Comparison of ENCODE assay signal across 12 cellular contexts in the genomic region with DNA sequence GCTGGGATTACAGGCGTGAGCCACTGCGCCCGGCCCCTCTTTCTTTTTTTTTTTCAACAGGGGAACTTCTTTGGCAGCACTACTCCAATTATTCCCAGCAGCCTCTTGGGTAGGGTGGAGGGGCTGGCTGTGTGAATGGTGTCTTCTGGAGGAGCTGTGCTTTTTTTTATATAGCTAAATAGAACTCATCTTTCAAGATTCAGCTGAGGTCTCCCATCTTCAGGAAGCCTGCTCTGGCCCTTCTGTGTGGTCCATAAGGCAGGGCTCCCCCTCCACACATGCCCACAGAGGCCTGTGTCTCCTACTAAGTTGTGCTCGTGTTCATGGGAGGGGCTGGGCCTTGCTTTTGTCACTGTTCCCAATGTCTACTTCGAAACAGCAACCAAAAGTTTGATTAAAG.
DNase-seq lines count a peak whose midpoint lies in the region; ATAC-seq and TF ChIP-seq lines count a peak whose summit lies in the region.
"Had no signal": no experiment of that assay in that cellular context is flagged by ENCODE, and none has a peak within 500 bp of the region (broad histone marks: within the 10 kb centered on the region; RNA-seq: fewer than 3 reads in every experiment).

No MANE protein-coding gene starts in this region.

- no peak for TF ChIP-seq CTCF in AG10803 (conservative IDR thresholded peaks at IDR 0.05; ENCODE audit: low read length)
- no peak for TF ChIP-seq CTCF in left lung (IDR thresholded peaks at IDR 0.05)
- TF ChIP-seq CTCF in CD14-positive monocyte (IDR thresholded peaks at IDR 0.05) = no peak

- H3K4me3 Mint-ChIP-seq in CD14-positive monocyte = no peak overlapping the region
- H3K4me3 Mint-ChIP-seq: activated T-cell treated with anti-CD3 and anti-CD28 coated beads, Interleukin-2, amount 50 U/mL, for 24 hours had no signal

- intact Hi-C loops in left lung (cut with DNase I) (no loop called here), CD14-positive monocyte (cut with micrococcal nuclease) (no loop called here)

- DNase-seq in AG10803 (ENCODE audit: low read depth) (peak; percentile 51), caudate nucleus (lab: John Stamatoyannopoulos, UW) (no peak), left lung (no peak), CD14-positive monocyte (ENCODE audit: low spot score) (no peak), medulla oblongata (ENCODE audit: extremely low spot score) (no peak), NCI-H1048 (lab: John Stamatoyannopoulos, UW) (no peak)
- DNase-seq in stimulated activated naive CD8-positive, alpha-beta T cell treated with anti-CD3 and anti-CD28 coated beads, Interleukin-15, Interleukin-2, amounts not matched to agents 100 U/mL and 50 U/mL, for 24 hours = no peak
- DNase-seq: activated T-cell treated with anti-CD3 and anti-CD28 coated beads, Interleukin-2, amount 50 U/mL, for 24 hours; erythroblast; MV-4-11; NCI-H510A treated with DMSO at 0.1 percent for 48 hours had no signal

- H3K9ac ChIP-seq in skeletal muscle satellite cell (ENCODE audit: low read depth, low read length) = peak overlapping the region; percentile 65

- peaks cover 9 to 10% of the 10 kb centered on the region in 2 donors for H3K4me1 ChIP-seq in left lung
- peaks cover 34% of the 10 kb centered on the region for H3K4me1 ChIP-seq in skeletal muscle satellite cell (ENCODE audit: control insufficient read depth, insufficient read depth, low read length)

- peaks cover 5% of the 10 kb centered on the region for H3K4me1 Mint-ChIP-seq in CD14-positive monocyte

- peaks cover 5 to 7% (median 6%) of the 10 kb centered on the region in 3 donors for H3K27me3 Mint-ChIP-seq in CD14-positive monocyte (ENCODE audit: low read depth in 3 of 3)
- H3K27me3 Mint-ChIP-seq: activated T-cell treated with anti-CD3 and anti-CD28 coated beads, Interleukin-2, amount 50 U/mL, for 24 hours had no signal

- H3K9me3 Mint-ChIP-seq in CD14-positive monocyte = peaks cover 0 to 2% (median 0%) of the 10 kb centered on the region in 7 donors
- H3K9me3 Mint-ChIP-seq: activated T-cell treated with anti-CD3 and anti-CD28 coated beads, Interleukin-2, amount 50 U/mL, for 24 hours had no signal

- H3K9me3 ChIP-seq in left lung (no peaks in the 10 kb centered on the region), skeletal muscle satellite cell (replicated peaks; ENCODE audit: low read length) (no peaks in the 10 kb centered on the region)

- peaks cover 0 to 9% of the 10 kb centered on the region in 2 donors for H3K36me3 ChIP-seq in left lung
- peaks cover 76% of the 10 kb centered on the region for H3K36me3 ChIP-seq in skeletal muscle satellite cell (ENCODE audit: insufficient read depth, low read length)

- peak; percentile 23 for ATAC-seq in left lung
- ATAC-seq in stimulated activated naive CD8-positive, alpha-beta T cell treated with anti-CD3 and anti-CD28 coated beads, Interleukin-15, Interleukin-2, amounts not matched to agents 100 U/mL and 50 U/mL, for 24 hours = no peak

- H3K4me3 ChIP-seq in AG10803 (ENCODE audit: low read length) = no peak overlapping the region
- no peak overlapping the region for H3K4me3 ChIP-seq in left lung
- no peak overlapping the region for H3K4me3 ChIP-seq in skeletal muscle satellite cell (ENCODE audit: low read length)

- H3K36me3 Mint-ChIP-seq in CD14-positive monocyte = peaks cover 0 to 24% of the 10 kb centered on the region in 2 donors

- H3K27ac ChIP-seq in caudate nucleus (ENCODE audit: low read depth, low read length) (peak overlapping the region; percentile 69), left lung (peak overlapping the region; percentile 33 to 84)

- H3K27ac Mint-ChIP-seq in CD14-positive monocyte = peak overlapping the region in 1 of 7 donors; percentile 67
- H3K27ac Mint-ChIP-seq: activated T-cell treated with anti-CD3 and anti-CD28 coated beads, Interleukin-2, amount 50 U/mL, for 24 hours had no signal

- no peaks in the 10 kb centered on the region for H3K27me3 ChIP-seq in left lung
- no peaks in the 10 kb centered on the region for H3K27me3 ChIP-seq in skeletal muscle satellite cell (ENCODE audit: control insufficient read depth, insufficient read depth, low read length)

- H3K4me2 ChIP-seq in skeletal muscle satellite cell (ENCODE audit: low read length) = peak overlapping the region; percentile 22
